Comparison of ENCODE assay signal across 23 cellular contexts in genomic region chr2:186197955-186198354, GRCh38.
DNase-seq lines count a peak whose midpoint lies in the region; ATAC-seq, FAIRE-seq and TF ChIP-seq lines count a peak whose summit lies in the region.
"Had no signal": no experiment of that assay in that cellular context is flagged by ENCODE, and none has a peak within 500 bp of the region (broad histone marks: within the 10 kb centered on the region; RNA-seq: fewer than 3 reads in every experiment).

No MANE protein-coding gene starts in this region.

- no peak overlapping the region for H3K27ac Mint-ChIP-seq in activated naive CD4-positive, alpha-beta T cell treated with anti-CD3 and anti-CD28 coated beads, Interleukin-2, amount 10 ng/mL, durations not matched to agents 7 days and 5 days
- H3K27ac Mint-ChIP-seq: B cell; CD4-positive, alpha-beta T cell; CD8-positive, alpha-beta T cell had no signal

- H3K79me2 ChIP-seq in HepG2 (ENCODE audit: insufficient read depth, low read length): no peaks in the 10 kb centered on the region

- CTCF ChIA-PET in HepG2 (lab: Yijun Ruan, JAX; ENCODE audit: low intra/inter-chr PET ratio, low total read pairs): no interaction called here
- CTCF ChIA-PET in activated naive CD4-positive, alpha-beta T cell treated with anti-CD3 and anti-CD28 coated beads, Interleukin-2, amount 10 ng/mL, durations not matched to agents 7 days and 5 days (lab: Charles Lee): no interaction called here

- no peak overlapping the region for H3K4me3 ChIP-seq in kidney (ENCODE audit: low read length in 2 of 2)
- H3K4me3 ChIP-seq in HepG2 (replicated peaks in 1 of 3; ENCODE audit: insufficient read depth in 1 of 3, low read depth in 2 of 3, low read length in 3 of 3): no peak overlapping the region
- H3K4me3 ChIP-seq in small intestine (ENCODE audit: low read depth in 1 of 2, low read length in 2 of 2): no peak overlapping the region
- H3K4me3 ChIP-seq: A549; BLaER1 treated with 17β-estradiol and CSF1 and Interleukin-3, amounts not matched to agents 10 nM and 100 nM; GM12878 had no signal

- no peak for TF ChIP-seq POLR2A in HepG2 (IDR thresholded peaks at IDR 0.05; ENCODE audit: insufficient read depth in 1 of 2, low read depth in 2 of 2, low read length in 2 of 2)

- H3K9me3 ChIP-seq in kidney (ENCODE audit: control insufficient read depth in 1 of 2, low read length in 2 of 2): no peaks in the 10 kb centered on the region
- H3K9me3 ChIP-seq in HepG2 (ENCODE audit: low read length): no peaks in the 10 kb centered on the region
- no peaks in the 10 kb centered on the region for H3K9me3 ChIP-seq in small intestine (ENCODE audit: control insufficient read depth, low read depth)
- H3K9me3 ChIP-seq: A549, Caco-2 had no signal

- no peaks in the 10 kb centered on the region for H3K27me3 Mint-ChIP-seq in activated naive CD4-positive, alpha-beta T cell treated with anti-CD3 and anti-CD28 coated beads, Interleukin-2, amount 10 ng/mL, durations not matched to agents 7 days and 5 days
- no peaks in the 10 kb centered on the region for H3K27me3 Mint-ChIP-seq in activated T-cell treated with anti-CD3 and anti-CD28 coated beads, Interleukin-2, amount 50 U/mL, for 4 hours (ENCODE audit: low read depth)
- H3K27me3 Mint-ChIP-seq: B cell; CD4-positive, alpha-beta T cell had no signal

- no peak for TF ChIP-seq CTCF in kidney (IDR thresholded peaks at IDR 0.05; ENCODE audit: borderline replicate concordance, extremely low read depth, insufficient read depth)
- TF ChIP-seq CTCF in HepG2 (CRISPR knock-in tag; IDR thresholded peaks at IDR 0.05): no peak

- H3K27me3 ChIP-seq in HepG2 (ENCODE audit: control insufficient read depth in 1 of 2, insufficient read depth in 2 of 2, low read length in 2 of 2) (no peaks in the 10 kb centered on the region), small intestine (ENCODE audit: control insufficient read depth in 2 of 2, insufficient read depth in 2 of 2, low read length in 2 of 2) (no peaks in the 10 kb centered on the region)
- H3K27me3 ChIP-seq: BLaER1 treated with 17β-estradiol and CSF1 and Interleukin-3, amounts not matched to agents 10 nM and 100 nM had no signal

- H3K4me2 ChIP-seq in HepG2 (ENCODE audit: low read depth, low read length): no peak overlapping the region
- H3K4me2 ChIP-seq: A549; BLaER1 treated with 17β-estradiol and CSF1 and Interleukin-3, amounts not matched to agents 10 nM and 100 nM had no signal

- H3K9ac ChIP-seq in kidney (ENCODE audit: low read length in 2 of 2) (no peak overlapping the region), HepG2 (ENCODE audit: insufficient read depth, low read depth, low read length) (no peak overlapping the region)
- H3K9ac ChIP-seq: BLaER1 treated with 17β-estradiol and CSF1 and Interleukin-3, amounts not matched to agents 10 nM and 100 nM had no signal

- ATAC-seq in HepG2: no peak
- no peak for ATAC-seq in activated T-cell treated with anti-CD3 and anti-CD28 coated beads, Interleukin-2, amount 50 U/mL, for 4 hours
- ATAC-seq: A549; CD8-positive, alpha-beta T cell; GM12878 had no signal

- 74% methylated on average over 1 of the region's 1 CpG for WGBS in HepG2 (ENCODE audit: low lambda C conversion rate)
- 20 to 81% (median 69%) methylated on average over 1 of the region's 1 CpG for WGBS in small intestine, 3 donors

- H3K27ac ChIP-seq in kidney (ENCODE audit: low read depth in 2 of 2, low read length in 2 of 2) (no peak overlapping the region), HepG2 (ENCODE audit: extremely low read length, insufficient read depth, low read length) (no peak overlapping the region), small intestine (ENCODE audit: low read depth in 1 of 2, low read length in 1 of 2) (no peak overlapping the region)
- H3K27ac ChIP-seq: 22Rv1; A549; BLaER1 treated with 17β-estradiol and CSF1 and Interleukin-3, amounts not matched to agents 10 nM and 100 nM; C4-2B had no signal

- DNase-seq in kidney (no peak), HepG2 (ENCODE audit: low spot score) (no peak), small intestine (peak; percentile 66), NCI-H128 (lab: John Stamatoyannopoulos, UW; ENCODE audit: unreplicated experiment) (no peak)
- no peak for DNase-seq in activated naive CD4-positive, alpha-beta T cell treated with anti-CD3 and anti-CD28 coated beads, Interleukin-2, amount 10 ng/mL, durations not matched to agents 7 days and 5 days
- DNase-seq in activated T-cell treated with anti-CD3 and anti-CD28 coated beads, Interleukin-2, amount 50 U/mL, for 4 hours: no peak
- DNase-seq: AML-193; Caco-2; Calu3; CD4-positive, alpha-beta T cell; CD8-positive, alpha-beta T cell; DMS79 treated with DMSO at 0.1 percent for 48 hours; GDM1 had no signal

- TF ChIP-seq RAD21 in HepG2 (CRISPR knock-in tag; IDR thresholded peaks at IDR 0.05): no peak

- no TSS peak for BruUV-seq in HepG2 (replicated peaks; lab: Mats Ljungman, UMichigan)

- TF ChIP-seq EP300 in HepG2 (IDR thresholded peaks at IDR 0.05; ENCODE audit: low read depth in 2 of 2, low read length in 2 of 2) (no peak), HepG2 (CRISPR knock-in tag; IDR thresholded peaks at IDR 0.05; ENCODE audit: borderline replicate concordance) (no peak)

- in situ Hi-C loops in HepG2 (cut with HindIII; ENCODE audit: extremely low pct_ligation_motif_present, low pct_unique_long_range_greater_than_20kb): no loop called here

- H3K36me3 ChIP-seq in kidney (ENCODE audit: control insufficient read depth in 1 of 2, insufficient read depth in 2 of 2, low read length in 2 of 2): no peaks in the 10 kb centered on the region
- no peaks in the 10 kb centered on the region for H3K36me3 ChIP-seq in HepG2 (replicated peaks in 1 of 2; ENCODE audit: control insufficient read depth in 1 of 2, insufficient read depth in 2 of 2, low read length in 2 of 2)
- H3K36me3 ChIP-seq in small intestine (ENCODE audit: control insufficient read depth in 2 of 2, insufficient read depth in 2 of 2, low read length in 2 of 2): no peaks in the 10 kb centered on the region

- H3K4me3 Mint-ChIP-seq in activated naive CD4-positive, alpha-beta T cell treated with anti-CD3 and anti-CD28 coated beads, Interleukin-2, amount 10 ng/mL, durations not matched to agents 7 days and 5 days: no peak overlapping the region
- no peak overlapping the region for H3K4me3 Mint-ChIP-seq in activated T-cell treated with anti-CD3 and anti-CD28 coated beads, Interleukin-2, amount 50 U/mL, for 4 hours
- H3K4me3 Mint-ChIP-seq: B cell; CD4-positive, alpha-beta T cell; CD8-positive, alpha-beta T cell had no signal

- POLR2A ChIA-PET in HepG2 (lab: Yijun Ruan, JAX): no interaction called here

- intact Hi-C loops in kidney (cut with DNase I): no loop called here
- intact Hi-C loops in HepG2 (cut with micrococcal nuclease; ENCODE audit: unreplicated experiment): no loop called here

- H3K4me1 ChIP-seq in kidney (ENCODE audit: control insufficient read depth in 1 of 2, insufficient read depth in 1 of 2, low read depth in 1 of 2, low read length in 2 of 2) (no peaks in the 10 kb centered on the region), HepG2 (ENCODE audit: insufficient read depth, low read length) (peaks cover 6% of the 10 kb centered on the region; the same call in 1 of the 2 replicates), small intestine (ENCODE audit: control insufficient read depth in 2 of 2, insufficient read depth in 1 of 2, low read depth in 1 of 2, low read length in 1 of 2) (no peaks in the 10 kb centered on the region)
- H3K4me1 ChIP-seq: A549, Caco-2 had no signal

- H3K36me3 Mint-ChIP-seq in activated naive CD4-positive, alpha-beta T cell treated with anti-CD3 and anti-CD28 coated beads, Interleukin-2, amount 10 ng/mL, durations not matched to agents 7 days and 5 days: no peaks in the 10 kb centered on the region
- H3K36me3 Mint-ChIP-seq in activated T-cell treated with anti-CD3 and anti-CD28 coated beads, Interleukin-2, amount 50 U/mL, for 4 hours (ENCODE audit: insufficient read depth): no peaks in the 10 kb centered on the region
- H3K36me3 Mint-ChIP-seq: CD8-positive, alpha-beta T cell had no signal

- no peaks in the 10 kb centered on the region for H3K4me1 Mint-ChIP-seq in activated naive CD4-positive, alpha-beta T cell treated with anti-CD3 and anti-CD28 coated beads, Interleukin-2, amount 10 ng/mL, durations not matched to agents 7 days and 5 days
- H3K4me1 Mint-ChIP-seq in activated T-cell treated with anti-CD3 and anti-CD28 coated beads, Interleukin-2, amount 50 U/mL, for 4 hours (ENCODE audit: low read depth): no peaks in the 10 kb centered on the region
- H3K4me1 Mint-ChIP-seq: B cell had no signal

- no peak overlapping the region for H2AFZ ChIP-seq in HepG2 (ENCODE audit: low read length)

- H3K9me3 Mint-ChIP-seq in activated naive CD4-positive, alpha-beta T cell treated with anti-CD3 and anti-CD28 coated beads, Interleukin-2, amount 10 ng/mL, durations not matched to agents 7 days and 5 days: no peaks in the 10 kb centered on the region
- no peaks in the 10 kb centered on the region for H3K9me3 Mint-ChIP-seq in activated T-cell treated with anti-CD3 and anti-CD28 coated beads, Interleukin-2, amount 50 U/mL, for 4 hours
- H3K9me3 Mint-ChIP-seq: CD4-positive, alpha-beta T cell; CD8-positive, alpha-beta T cell had no signal

- peak; percentile 56 for FAIRE-seq in G401.6 (lab: Jason Lieb, UNC)
- FAIRE-seq in kidney (lab: Jason Lieb, UNC): peak; percentile 58
- FAIRE-seq in HepG2 (lab: Jason Lieb, UNC): no peak
- FAIRE-seq in small intestine (lab: Jason Lieb, UNC): peak; percentile 84
- FAIRE-seq: A549, D721Med, GM12878, GM12892, GM18507 had no signal

- H4K20me1 ChIP-seq in HepG2 (ENCODE audit: insufficient read depth, low read length): no peaks in the 10 kb centered on the region
- H4K20me1 ChIP-seq: BLaER1 treated with 17β-estradiol and CSF1 and Interleukin-3, amounts not matched to agents 10 nM and 100 nM had no signal

TF ChIP-seq in HepG2, 621 proteins besides CTCF, POLR2A, EP300 and RAD21 (continues in another document):
- no peak for TF ChIP-seq ZNF552 (CRISPR knock-in tag; IDR thresholded peaks at IDR 0.05; ENCODE audit: borderline replicate concordance)
- peak; percentile 36; the same call in 1 of the 2 replicates for TF ChIP-seq ARID3A (IDR thresholded peaks at IDR 0.05; ENCODE audit: low read depth, low read length)
- TF ChIP-seq MIER2 (CRISPR knock-in tag; IDR thresholded peaks at IDR 0.05): no peak
- no peak for TF ChIP-seq HNRNPH1 (optimal IDR thresholded peaks at IDR 0.05; ENCODE audit: low read depth, low read length)
